ENCODE assay signal across 17 cellular contexts in the genomic region with DNA sequence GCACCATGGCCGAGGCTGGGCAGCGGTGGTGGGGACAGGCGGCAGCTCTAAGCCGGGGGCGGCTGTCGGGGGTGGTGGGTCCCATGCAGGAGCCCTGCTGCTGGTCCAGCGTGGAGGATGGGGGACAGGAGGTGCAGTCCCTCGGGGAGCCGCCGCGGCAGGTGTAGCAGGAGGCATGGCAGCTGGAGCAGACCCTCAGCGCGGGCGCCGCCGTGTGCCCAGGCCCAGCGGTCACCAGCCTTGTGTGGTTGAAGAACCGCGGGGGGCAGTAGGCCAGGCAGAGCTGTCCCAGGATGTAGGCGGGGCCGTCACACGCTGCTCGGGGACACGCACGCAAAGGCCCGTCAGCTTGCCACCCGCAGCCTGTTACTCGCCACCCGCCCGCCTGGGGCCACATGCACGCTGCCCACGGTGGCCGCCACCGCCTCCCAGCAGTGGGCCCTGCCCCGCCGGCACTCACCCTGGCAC. TPM values are rescaled to one million over a fixed set of nuclear protein-coding genes. Genes with fewer than 3 reads are reported as not detected.
DNase-seq lines count a peak whose midpoint lies in the region; ATAC-seq, FAIRE-seq and TF ChIP-seq lines count a peak whose summit lies in the region.
"Had no signal": no experiment of that assay in that cellular context is flagged by ENCODE, and none has a peak within 500 bp of the region (broad histone marks: within the 10 kb centered on the region; RNA-seq: fewer than 3 reads in every experiment).

No MANE protein-coding gene starts in this region.

- H3K4me2 ChIP-seq in HepG2 (ENCODE audit: low read depth, low read length): no peak overlapping the region

- H3K27me3 ChIP-seq in H7 (ENCODE audit: control insufficient read depth, insufficient read depth, low read length): no peaks in the 10 kb centered on the region
- no peaks in the 10 kb centered on the region for H3K27me3 ChIP-seq in HepG2 (ENCODE audit: control insufficient read depth in 1 of 2, insufficient read depth in 2 of 2, low read length in 2 of 2)

- intact Hi-C loops in HepG2 (cut with micrococcal nuclease; ENCODE audit: unreplicated experiment): no loop called here
- intact Hi-C loops in sciatic nerve (cut with DNase I): no loop called here

- peaks cover 14% of the 10 kb centered on the region for H3K79me2 ChIP-seq in HepG2 (ENCODE audit: insufficient read depth, low read length)

- peaks cover 13% of the 10 kb centered on the region for H3K4me1 Mint-ChIP-seq in activated naive CD8-positive, alpha-beta T cell treated with anti-CD3 and anti-CD28 coated beads, Interleukin-2, amount 50 U/mL, for 24 hours

- WGBS in HepG2 (ENCODE audit: low lambda C conversion rate): over 99% methylated on average over 15 of the region's 36 CpGs

- H3K4me3 Mint-ChIP-seq in activated naive CD8-positive, alpha-beta T cell treated with anti-CD3 and anti-CD28 coated beads, Interleukin-2, amount 50 U/mL, for 24 hours: no peak overlapping the region
- H3K4me3 Mint-ChIP-seq: CD14-positive monocyte had no signal

- CTCF ChIA-PET in HepG2 (lab: Yijun Ruan, JAX; ENCODE audit: low intra/inter-chr PET ratio, low total read pairs): no interaction called here

- H3K9ac ChIP-seq in HepG2 (ENCODE audit: insufficient read depth, low read depth, low read length): peak overlapping the region; percentile 40; the same call in 1 of the 2 replicates

- no peaks in the 10 kb centered on the region for H3K9me3 Mint-ChIP-seq in activated naive CD8-positive, alpha-beta T cell treated with anti-CD3 and anti-CD28 coated beads, Interleukin-2, amount 50 U/mL, for 24 hours

- H3K4me3 ChIP-seq in H7 (ENCODE audit: insufficient read depth, low read depth, low read length): no peak overlapping the region
- no peak overlapping the region for H3K4me3 ChIP-seq in HepG2 (replicated peaks in 1 of 3; ENCODE audit: insufficient read depth in 1 of 3, low read depth in 2 of 3, low read length in 3 of 3)

- in situ Hi-C loops in HepG2 (cut with HindIII; ENCODE audit: extremely low pct_ligation_motif_present, low pct_unique_long_range_greater_than_20kb): no loop called here

- peaks cover 46% of the 10 kb centered on the region for H3K4me1 ChIP-seq in HepG2 (ENCODE audit: insufficient read depth, low read length)

- H3K27me3 Mint-ChIP-seq in activated naive CD8-positive, alpha-beta T cell treated with anti-CD3 and anti-CD28 coated beads, Interleukin-2, amount 50 U/mL, for 24 hours: no peaks in the 10 kb centered on the region

- H3K36me3 ChIP-seq in H7 (replicated peaks; ENCODE audit: control insufficient read depth, insufficient read depth, low read length) (peaks cover 2% of the 10 kb centered on the region), HepG2 (replicated peaks in 1 of 2; ENCODE audit: control insufficient read depth in 1 of 2, insufficient read depth in 2 of 2, low read length in 2 of 2) (peaks cover 2 to 4% of the 10 kb centered on the region in 2 experiments; a peak in 1 of 5 replicates)

- 0 out of 2 replicates have a peak, but pooled peaks cover 3% of the 10 kb centered on the region for H4K20me1 ChIP-seq in HepG2 (ENCODE audit: insufficient read depth, low read length)

- no peak for TF ChIP-seq RAD21 in HepG2 (CRISPR knock-in tag; IDR thresholded peaks at IDR 0.05)

- no peak for FAIRE-seq in HepG2 (lab: Jason Lieb, UNC)

- POLR2A ChIA-PET in HepG2 (lab: Yijun Ruan, JAX): interaction anchor here (2.7 kb wide), 1 partner anchor 10 kb away, joined by 29 read pairs; a partner anchor contains a TSS

- peaks cover 5% of the 10 kb centered on the region for H3K36me3 Mint-ChIP-seq in activated naive CD8-positive, alpha-beta T cell treated with anti-CD3 and anti-CD28 coated beads, Interleukin-2, amount 50 U/mL, for 24 hours (ENCODE audit: low read depth)

- no peaks in the 10 kb centered on the region for H3K9me3 ChIP-seq in HepG2 (ENCODE audit: low read length)

- no peak for ATAC-seq in HepG2
- no peak for ATAC-seq in sciatic nerve
- no peak for ATAC-seq in activated naive CD8-positive, alpha-beta T cell treated with anti-CD3 and anti-CD28 coated beads, Interleukin-2, amount 50 U/mL, for 24 hours

- peak; percentile 61 for DNase-seq in activated effector memory CD4-positive, alpha-beta T cell treated with anti-CD3 and anti-CD28 coated beads, Interleukin-2, amount 50 U/mL, for 16 hours
- DNase-seq in activated effector memory CD4-positive, alpha-beta T cell treated with Interleukin-2 at 50 U/mL for 16 hours: no peak
- DNase-seq in H7: peak; percentile 65
- no peak for DNase-seq in HepG2 (ENCODE audit: low spot score)
- DNase-seq in sciatic nerve (ENCODE audit: low spot score): peak; percentile 55
- no peak for DNase-seq in MV-4-11 (lab: John Stamatoyannopoulos, UW)
- no peak for DNase-seq in activated naive CD8-positive, alpha-beta T cell treated with anti-CD3 and anti-CD28 coated beads, Interleukin-2, amount 50 U/mL, for 24 hours
- DNase-seq in SW 1271 (lab: John Stamatoyannopoulos, UW): no peak
- DNase-seq: COR-L47; DMS153; HCEC 1CT; KBM-7; NCI-H1417 treated with DMSO at 0.1 percent for 48 hours; NCI-H2029 treated with DMSO at 0.1 percent for 48 hours; NCI-H526; NK-92 treated with Interleukin-12 subunit alpha and Interleukin-12 subunit beta, amount 100 ng/mL, for 24 hours had no signal

- TF ChIP-seq POLR2A in HepG2 (IDR thresholded peaks at IDR 0.05; ENCODE audit: insufficient read depth in 1 of 2, low read depth in 2 of 2, low read length in 2 of 2): no peak

- no peak overlapping the region for H3K27ac Mint-ChIP-seq in activated naive CD8-positive, alpha-beta T cell treated with anti-CD3 and anti-CD28 coated beads, Interleukin-2, amount 50 U/mL, for 24 hours
- H3K27ac Mint-ChIP-seq: CD14-positive monocyte had no signal

- no peak for TF ChIP-seq EP300 in HepG2 (IDR thresholded peaks at IDR 0.05; ENCODE audit: low read depth in 2 of 2, low read length in 2 of 2)
- no peak for TF ChIP-seq EP300 in HepG2 (CRISPR knock-in tag; IDR thresholded peaks at IDR 0.05; ENCODE audit: borderline replicate concordance)

- no peak overlapping the region for H2AFZ ChIP-seq in HepG2 (ENCODE audit: low read length)

- TF ChIP-seq CTCF in HepG2 (CRISPR knock-in tag; IDR thresholded peaks at IDR 0.05): no peak

- H3K27ac ChIP-seq in HepG2 (ENCODE audit: extremely low read length, insufficient read depth, low read length): peak overlapping the region; percentile 85

- BruUV-seq in HepG2 (replicated peaks; lab: Mats Ljungman, UMichigan): no TSS peak

RNA-seq across cellular contexts. Expression of a gene that starts 2.9 kb away (rescaled TPM):
- 57.2 and 75.3 TPM in 2 replicates for total RNA-seq in H7 (2014; rRNA removed; shearing (Covaris generic))
- total RNA-seq in HepG2 (2016; rRNA removed; fragmentation: Illumina TruSeq; extraction: Trizol): 32.3 and 32.4 TPM in 2 replicates
- total RNA-seq in HepG2 (2016; cell fraction: cytosol; rRNA removed; fragmentation: Illumina TruSeq; extraction: Trizol; ENCODE audit: low read depth): 11.9 and 13.3 TPM in 2 replicates
- total RNA-seq in HepG2 (2016; cell fraction: insoluble cytoplasmic fraction; rRNA removed; fragmentation: Illumina TruSeq; extraction: Trizol): 34.4 and 35.4 TPM in 2 replicates
- 33.2 and 36.2 TPM in 2 replicates for total RNA-seq in HepG2 (2016; cell fraction: membrane; rRNA removed; fragmentation: Illumina TruSeq; extraction: Trizol)
- total RNA-seq in HepG2 (2016; cell fraction: nucleus; rRNA removed; fragmentation: Illumina TruSeq; extraction: Trizol): 15.1 and 17.1 TPM in 2 replicates
- polyA plus RNA-seq in HepG2 (2011; rRNA removed): 14.2 and 19.5 TPM in 2 replicates
- polyA plus RNA-seq in HepG2 (2011; cell fraction: cytosol; rRNA removed): 18.3 and 24.5 TPM in 2 replicates
- polyA plus RNA-seq in HepG2 (2011; cell fraction: nucleus; rRNA removed): 33.5 and 34.3 TPM in 2 replicates
- polyA plus RNA-seq in HepG2 (2012): 9.6 and 14.8 TPM in 2 replicates
- polyA plus RNA-seq in HepG2 (2016; cell fraction: cytosol; fragmentation: Illumina TruSeq; extraction: Trizol; ENCODE audit: low read depth): 11.7 and 15.7 TPM in 2 replicates
- 31.7 and 32.0 TPM in 2 replicates for polyA plus RNA-seq in HepG2 (2016; cell fraction: insoluble cytoplasmic fraction; fragmentation: Illumina TruSeq; extraction: Trizol; ENCODE audit: low read depth)
- polyA plus RNA-seq in HepG2 (2016; cell fraction: membrane; fragmentation: Illumina TruSeq; extraction: Trizol; ENCODE audit: low read depth): 25.3 and 26.3 TPM in 2 replicates
- polyA plus RNA-seq in HepG2 (2016; cell fraction: nucleus; fragmentation: Illumina TruSeq; extraction: Trizol; ENCODE audit: insufficient read depth, low read depth): 30.3 and 33.5 TPM in 2 replicates
- polyA minus RNA-seq in HepG2 (2011; rRNA and poly(A)+ RNA removed; ENCODE audit: low replicate concordance): 15.8 and 20.8 TPM in 2 replicates
- polyA minus RNA-seq in HepG2 (2011; cell fraction: cytosol; rRNA and poly(A)+ RNA removed): 8.7 and 9.4 TPM in 2 replicates
- 13.3 and 13.6 TPM in 2 replicates for polyA minus RNA-seq in HepG2 (2011; cell fraction: nucleus; rRNA and poly(A)+ RNA removed)
- 22.1 TPM for total RNA-seq in sciatic nerve

RNA-seq across cellular contexts. Expression of a gene that starts 8.2 kb away (rescaled TPM):
- total RNA-seq in H7 (2014; rRNA removed; shearing (Covaris generic)): 5.5 and 9.6 TPM in 2 replicates
- 0.52 and 2.0 TPM in 2 replicates for total RNA-seq in HepG2 (2016; rRNA removed; fragmentation: Illumina TruSeq; extraction: Trizol)
- total RNA-seq in HepG2 (2016; cell fraction: cytosol; rRNA removed; fragmentation: Illumina TruSeq; extraction: Trizol; ENCODE audit: low read depth): 0.91 and 1.2 TPM in 2 replicates
- 1.1 and 1.5 TPM in 2 replicates for total RNA-seq in HepG2 (2016; cell fraction: insoluble cytoplasmic fraction; rRNA removed; fragmentation: Illumina TruSeq; extraction: Trizol)
- 1.5 and 2.0 TPM in 2 replicates for total RNA-seq in HepG2 (2016; cell fraction: membrane; rRNA removed; fragmentation: Illumina TruSeq; extraction: Trizol)
- 1.7 and 3.6 TPM in 2 replicates for total RNA-seq in HepG2 (2016; cell fraction: nucleus; rRNA removed; fragmentation: Illumina TruSeq; extraction: Trizol)
- 2.7 and 3.1 TPM in 2 replicates for polyA plus RNA-seq in HepG2 (2011; rRNA removed)
- polyA plus RNA-seq in HepG2 (2011; cell fraction: cytosol; rRNA removed): 0.73 and 1.2 TPM in 2 replicates
- polyA plus RNA-seq in HepG2 (2011; cell fraction: nucleus; rRNA removed): 62.7 and 100 TPM in 2 replicates
- polyA plus RNA-seq in HepG2 (2012): 2.9 and 3.0 TPM in 2 replicates
- polyA plus RNA-seq in HepG2 (2016; cell fraction: cytosol; fragmentation: Illumina TruSeq; extraction: Trizol; ENCODE audit: low read depth): 0.60 and 0.88 TPM in 2 replicates
- 0.61 and 1.1 TPM in 2 replicates for polyA plus RNA-seq in HepG2 (2016; cell fraction: insoluble cytoplasmic fraction; fragmentation: Illumina TruSeq; extraction: Trizol; ENCODE audit: low read depth)
- polyA plus RNA-seq in HepG2 (2016; cell fraction: membrane; fragmentation: Illumina TruSeq; extraction: Trizol; ENCODE audit: low read depth): 1.2 TPM in 2 replicates
- polyA plus RNA-seq in HepG2 (2016; cell fraction: nucleus; fragmentation: Illumina TruSeq; extraction: Trizol; ENCODE audit: insufficient read depth, low read depth): 11.8 and 12.9 TPM in 2 replicates
- polyA minus RNA-seq in HepG2 (2011; rRNA and poly(A)+ RNA removed; ENCODE audit: low replicate concordance): 0.84 and 1.6 TPM in 2 replicates
- polyA minus RNA-seq in HepG2 (2011; cell fraction: cytosol; rRNA and poly(A)+ RNA removed): 0.88 and 1.6 TPM in 2 replicates
- polyA minus RNA-seq in HepG2 (2011; cell fraction: nucleus; rRNA and poly(A)+ RNA removed): 1.7 and 4.6 TPM in 2 replicates
- 2.5 TPM for total RNA-seq in sciatic nerve

RNA-seq across cellular contexts. Expression of a gene that starts 9.1 kb away (rescaled TPM):
- 3.1 and 4.5 TPM in 2 replicates for total RNA-seq in H7 (2014; rRNA removed; shearing (Covaris generic))
- total RNA-seq in HepG2 (2016; rRNA removed; fragmentation: Illumina TruSeq; extraction: Trizol): 15.6 and 28.8 TPM in 2 replicates
- total RNA-seq in HepG2 (2016; cell fraction: cytosol; rRNA removed; fragmentation: Illumina TruSeq; extraction: Trizol; ENCODE audit: low read depth): 21.2 and 31.3 TPM in 2 replicates
- total RNA-seq in HepG2 (2016; cell fraction: insoluble cytoplasmic fraction; rRNA removed; fragmentation: Illumina TruSeq; extraction: Trizol): 13.3 and 31.5 TPM in 2 replicates
- total RNA-seq in HepG2 (2016; cell fraction: membrane; rRNA removed; fragmentation: Illumina TruSeq; extraction: Trizol): 21.8 and 29.6 TPM in 2 replicates
- 22.0 and 24.7 TPM in 2 replicates for total RNA-seq in HepG2 (2016; cell fraction: nucleus; rRNA removed; fragmentation: Illumina TruSeq; extraction: Trizol)
- polyA plus RNA-seq in HepG2 (2011; rRNA removed): 10.0 and 17.3 TPM in 2 replicates
- 10.9 and 13.3 TPM in 2 replicates for polyA plus RNA-seq in HepG2 (2011; cell fraction: cytosol; rRNA removed)
- 15.2 and 19.3 TPM in 2 replicates for polyA plus RNA-seq in HepG2 (2011; cell fraction: nucleus; rRNA removed)
- 31.7 and 32.2 TPM in 2 replicates for polyA plus RNA-seq in HepG2 (2012)
- polyA plus RNA-seq in HepG2 (2016; cell fraction: cytosol; fragmentation: Illumina TruSeq; extraction: Trizol; ENCODE audit: low read depth): 40.3 and 49.6 TPM in 2 replicates
- 23.2 and 29.9 TPM in 2 replicates for polyA plus RNA-seq in HepG2 (2016; cell fraction: insoluble cytoplasmic fraction; fragmentation: Illumina TruSeq; extraction: Trizol; ENCODE audit: low read depth)
- 43.0 and 49.7 TPM in 2 replicates for polyA plus RNA-seq in HepG2 (2016; cell fraction: membrane; fragmentation: Illumina TruSeq; extraction: Trizol; ENCODE audit: low read depth)
- 65.9 and 70.0 TPM in 2 replicates for polyA plus RNA-seq in HepG2 (2016; cell fraction: nucleus; fragmentation: Illumina TruSeq; extraction: Trizol; ENCODE audit: insufficient read depth, low read depth)
- polyA minus RNA-seq in HepG2 (2011; rRNA and poly(A)+ RNA removed; ENCODE audit: low replicate concordance): 7.1 and 14.8 TPM in 2 replicates
- polyA minus RNA-seq in HepG2 (2011; cell fraction: cytosol; rRNA and poly(A)+ RNA removed): 12.4 and 14.4 TPM in 2 replicates
- polyA minus RNA-seq in HepG2 (2011; cell fraction: nucleus; rRNA and poly(A)+ RNA removed): 3.5 and 3.6 TPM in 2 replicates
- 3.9 TPM for total RNA-seq in sciatic nerve

RNA-seq across cellular contexts. Expression of a gene that starts 30.9 kb away (rescaled TPM):
- 0.21 and 0.52 TPM in 2 replicates for total RNA-seq in H7 (2014; rRNA removed; shearing (Covaris generic))
- total RNA-seq in HepG2 (2016; rRNA removed; fragmentation: Illumina TruSeq; extraction: Trizol) (0.24 and 0.60 TPM in 2 replicates), sciatic nerve (48.3 TPM)
- total RNA-seq in HepG2 (2016; cell fraction: cytosol; rRNA removed; fragmentation: Illumina TruSeq; extraction: Trizol; ENCODE audit: low read depth): 0.35 and 0.81 TPM in 2 replicates
- 0.25 and 0.41 TPM in 2 replicates for total RNA-seq in HepG2 (2016; cell fraction: insoluble cytoplasmic fraction; rRNA removed; fragmentation: Illumina TruSeq; extraction: Trizol)
- total RNA-seq in HepG2 (2016; cell fraction: membrane; rRNA removed; fragmentation: Illumina TruSeq; extraction: Trizol): 0.17 and 0.56 TPM in 2 replicates
- total RNA-seq in HepG2 (2016; cell fraction: nucleus; rRNA removed; fragmentation: Illumina TruSeq; extraction: Trizol): 0.41 and 0.78 TPM in 2 replicates
- polyA plus RNA-seq in HepG2 (2011; rRNA removed): 2.7 and 3.8 TPM in 2 replicates
- 1.9 and 2.1 TPM in 2 replicates for polyA plus RNA-seq in HepG2 (2011; cell fraction: cytosol; rRNA removed)
- 13.4 and 15.1 TPM in 2 replicates for polyA plus RNA-seq in HepG2 (2011; cell fraction: nucleus; rRNA removed)
- 0.63 and 1.1 TPM in 2 replicates for polyA plus RNA-seq in HepG2 (2012)
- 0.43 and 0.55 TPM in 2 replicates for polyA plus RNA-seq in HepG2 (2016; cell fraction: cytosol; fragmentation: Illumina TruSeq; extraction: Trizol; ENCODE audit: low read depth)
- 0.76 and 0.82 TPM in 2 replicates for polyA plus RNA-seq in HepG2 (2016; cell fraction: insoluble cytoplasmic fraction; fragmentation: Illumina TruSeq; extraction: Trizol; ENCODE audit: low read depth)
- 0.43 and 0.80 TPM in 2 replicates for polyA plus RNA-seq in HepG2 (2016; cell fraction: membrane; fragmentation: Illumina TruSeq; extraction: Trizol; ENCODE audit: low read depth)
- polyA plus RNA-seq in HepG2 (2016; cell fraction: nucleus; fragmentation: Illumina TruSeq; extraction: Trizol; ENCODE audit: insufficient read depth, low read depth): 2.4 and 2.9 TPM in 2 replicates
- 1.8 and 6.0 TPM in 2 replicates for polyA minus RNA-seq in HepG2 (2011; rRNA and poly(A)+ RNA removed; ENCODE audit: low replicate concordance)
- 0.79 and 1.8 TPM in 2 replicates for polyA minus RNA-seq in HepG2 (2011; cell fraction: cytosol; rRNA and poly(A)+ RNA removed)
- polyA minus RNA-seq in HepG2 (2011; cell fraction: nucleus; rRNA and poly(A)+ RNA removed): 1.2 and 1.7 TPM in 2 replicates
- polyA plus RNA-seq: CD14-positive monocyte had no signal

RNA-seq across cellular contexts. Expression of a gene that starts 32.0 kb away (rescaled TPM):
- 0.11 and 0.31 TPM in 2 replicates for total RNA-seq in H7 (2014; rRNA removed; shearing (Covaris generic))
- total RNA-seq in HepG2 (2016; rRNA removed; fragmentation: Illumina TruSeq; extraction: Trizol) (0.22 TPM in 1 of 2 replicates, not detected in the other), sciatic nerve (6.0 TPM)
- under 0.01 TPM in 1 of 2 replicates, not detected in the other for total RNA-seq in HepG2 (2016; cell fraction: cytosol; rRNA removed; fragmentation: Illumina TruSeq; extraction: Trizol; ENCODE audit: low read depth)
- total RNA-seq in HepG2 (2016; cell fraction: insoluble cytoplasmic fraction; rRNA removed; fragmentation: Illumina TruSeq; extraction: Trizol): 0.02 and 0.27 TPM in 2 replicates
- 0.24 TPM in 1 of 2 replicates, not detected in the other for total RNA-seq in HepG2 (2016; cell fraction: membrane; rRNA removed; fragmentation: Illumina TruSeq; extraction: Trizol)
- total RNA-seq in HepG2 (2016; cell fraction: nucleus; rRNA removed; fragmentation: Illumina TruSeq; extraction: Trizol): 0.25 and 0.28 TPM in 2 replicates
- 0.08 and 0.16 TPM in 2 replicates for polyA plus RNA-seq in HepG2 (2011; rRNA removed)
- 0.04 and 0.07 TPM in 2 replicates for polyA plus RNA-seq in HepG2 (2011; cell fraction: cytosol; rRNA removed)
- polyA plus RNA-seq in HepG2 (2011; cell fraction: nucleus; rRNA removed): 0.37 and 0.61 TPM in 2 replicates
- 0.11 and 0.28 TPM in 2 replicates for polyA plus RNA-seq in HepG2 (2012)
- not detected in 2 replicates for polyA plus RNA-seq in HepG2 (2016; cell fraction: cytosol; fragmentation: Illumina TruSeq; extraction: Trizol; ENCODE audit: low read depth)
- polyA plus RNA-seq in HepG2 (2016; cell fraction: insoluble cytoplasmic fraction; fragmentation: Illumina TruSeq; extraction: Trizol; ENCODE audit: low read depth): not detected in 2 replicates
- polyA plus RNA-seq in HepG2 (2016; cell fraction: membrane; fragmentation: Illumina TruSeq; extraction: Trizol; ENCODE audit: low read depth): not detected in 2 replicates
- polyA plus RNA-seq in HepG2 (2016; cell fraction: nucleus; fragmentation: Illumina TruSeq; extraction: Trizol; ENCODE audit: insufficient read depth, low read depth): 0.18 and 0.40 TPM in 2 replicates
- 0.40 and 0.77 TPM in 2 replicates for polyA minus RNA-seq in HepG2 (2011; rRNA and poly(A)+ RNA removed; ENCODE audit: low replicate concordance)
- 0.35 and 0.49 TPM in 2 replicates for polyA minus RNA-seq in HepG2 (2011; cell fraction: cytosol; rRNA and poly(A)+ RNA removed)
- 0.52 and 0.75 TPM in 2 replicates for polyA minus RNA-seq in HepG2 (2011; cell fraction: nucleus; rRNA and poly(A)+ RNA removed)
- polyA plus RNA-seq: CD14-positive monocyte had no signal

Comparison
In these comparisons a context has a peak if more than half of its experiments do, and no peak if none do; other contexts are left out.
1. DNase-seq: peak in activated effector memory CD4-positive, alpha-beta T cell treated with anti-CD3 and anti-CD28 coated beads, Interleukin-2, amount 50 U/mL, for 16 hours (single experiment), H7 (single experiment) and sciatic nerve (single experiment); none in activated effector memory CD4-positive, alpha-beta T cell treated with Interleukin-2 at 50 U/mL for 16 hours (single experiment), HepG2 (single experiment), MV-4-11 (single experiment), activated naive CD8-positive, alpha-beta T cell treated with anti-CD3 and anti-CD28 coated beads, Interleukin-2, amount 50 U/mL, for 24 hours (single experiment) and SW 1271 (0 of 2).